ENCODE assay signal across 8 cellular contexts in genomic region chr14:106530423-106531107, GRCh38.
DNase-seq lines count a peak whose midpoint lies in the region; ATAC-seq and TF ChIP-seq lines count a peak whose summit lies in the region.

No MANE protein-coding gene starts in this region.

- H3K36me3 ChIP-seq in DND-41 (ENCODE audit: insufficient read depth, low read length) = no peaks in the 10 kb centered on the region

- CTCF ChIA-PET in RWPE1 (lab: Yijun Ruan, JAX) = no interaction called here

- no peaks in the 10 kb centered on the region for H3K79me2 ChIP-seq in DND-41 (ENCODE audit: insufficient read depth, low read length)

- peak; percentile 68 for TF ChIP-seq CTCF in DND-41 (IDR thresholded peaks at IDR 0.05; ENCODE audit: borderline replicate concordance, extremely low read depth, low read length, poor library complexity, severe bottlenecking)
- TF ChIP-seq CTCF in RWPE1 (conservative IDR thresholded peaks at IDR 0.05; ENCODE audit: low read depth) = no peak

- peaks cover 48 to 51% of the 10 kb centered on the region in 2 donors for H3K27me3 Mint-ChIP-seq in effector memory CD8-positive, alpha-beta T cell

- no peaks in the 10 kb centered on the region for H3K27me3 ChIP-seq in DND-41 (ENCODE audit: insufficient read depth, low read length, poor library complexity)

- ATAC-seq in DND-41 (ENCODE audit: insufficient read depth, low read depth) (peak; percentile 76), GM21576 (IDR thresholded peaks at IDR 0.05; ENCODE audit: unreplicated experiment) (peak; percentile 82)
- peak; percentile 97 for ATAC-seq in effector memory CD8-positive, alpha-beta T cell (replicated peaks)

- peaks cover 56% of the 10 kb centered on the region for H3K4me1 ChIP-seq in DND-41 (ENCODE audit: insufficient read depth, low read length)

- POLR2A ChIA-PET in RWPE1 (lab: Yijun Ruan, JAX; ENCODE audit: low non-redundant PET) = no interaction called here

- H3K9me3 Mint-ChIP-seq in effector memory CD8-positive, alpha-beta T cell = no peaks in the 10 kb centered on the region

- no peak overlapping the region for H3K4me3 Mint-ChIP-seq in effector memory CD8-positive, alpha-beta T cell

- DNase-seq in DND-41 (peak; percentile 68), NCI-H1930 (lab: John Stamatoyannopoulos, UW) (peak; percentile 16 to 18), RWPE1 (ENCODE audit: low spot score) (no peak), NCI-H524 treated with DMSO at 0.1 percent for 48 hours (lab: John Stamatoyannopoulos, UW) (no peak), NCI-H774 (lab: John Stamatoyannopoulos, UW) (no peak), ecto neural progenitor cell (ENCODE audit: low spot score) (no peak)
- peak in 2 of 3 experiments; percentile 50 to 51 for DNase-seq in effector memory CD8-positive, alpha-beta T cell

- peaks cover 5% of the 10 kb centered on the region for H3K9me3 ChIP-seq in DND-41 (ENCODE audit: insufficient read depth, low read length, severe bottlenecking)

- peaks cover 4% of the 10 kb centered on the region for H3K36me3 Mint-ChIP-seq in effector memory CD8-positive, alpha-beta T cell (ENCODE audit: insufficient read depth)

- peaks cover 0 to 3% of the 10 kb centered on the region in 2 donors for H3K4me1 Mint-ChIP-seq in effector memory CD8-positive, alpha-beta T cell (ENCODE audit: low read depth in 2 of 2)

- no peak overlapping the region for H2AFZ ChIP-seq in DND-41 (ENCODE audit: low read depth, low read length)

- H3K4me2 ChIP-seq in DND-41 (ENCODE audit: insufficient read depth, low read length) = no peak overlapping the region

- H3K9ac ChIP-seq in DND-41 (ENCODE audit: low read depth, low read length) = no peak overlapping the region

- H3K27ac ChIP-seq in DND-41 (ENCODE audit: low read length) (peak overlapping the region; percentile 61), RWPE1 (no peak overlapping the region)

- no peaks in the 10 kb centered on the region for H4K20me1 ChIP-seq in DND-41 (ENCODE audit: insufficient read depth, low read length)

- no peak overlapping the region for H3K4me3 ChIP-seq in DND-41 (ENCODE audit: low read depth in 1 of 2, low read length in 2 of 2)

- peak overlapping the region in 1 of 2 donors; percentile 20 for H3K27ac Mint-ChIP-seq in effector memory CD8-positive, alpha-beta T cell

Comparison
In these comparisons a context has a peak if more than half of its experiments do, and no peak if none do; other contexts are left out.
1. DNase-seq: peak in DND-41 (single experiment), NCI-H1930 (2 of 2) and effector memory CD8-positive, alpha-beta T cell (2 of 3); none in RWPE1 (single experiment), NCI-H524 treated with DMSO at 0.1 percent for 48 hours (single experiment), NCI-H774 (single experiment) and ecto neural progenitor cell (single experiment).
2. Peak in every context shown above with its lines, with median percentiles within 50 percentile points of each other: ATAC-seq.